In the genomic region with DNA sequence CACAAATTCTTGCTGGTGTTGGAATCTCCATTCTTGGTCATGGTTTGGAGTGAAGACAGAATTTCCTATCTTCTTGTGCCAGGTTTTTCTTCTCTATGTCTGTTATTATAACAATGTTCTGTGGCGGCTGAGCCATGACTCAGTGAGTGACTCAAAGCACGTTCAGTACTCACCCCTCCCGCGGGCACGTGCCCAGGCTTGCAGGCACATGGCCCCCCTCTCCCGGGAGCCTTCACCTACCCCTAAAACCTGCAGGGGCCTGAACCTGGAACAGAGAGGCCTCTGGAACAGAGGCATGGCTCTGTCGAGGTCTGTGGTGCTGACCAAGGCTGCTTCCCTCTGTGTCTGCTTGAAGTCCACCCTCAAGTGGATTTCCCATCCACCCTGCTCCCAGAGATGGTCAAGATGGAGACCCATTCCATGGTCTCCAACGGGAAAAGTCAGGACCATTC, we compare ENCODE assay signal across 8 cellular contexts. TPM values are rescaled to one million over a fixed set of nuclear protein-coding genes. Genes with fewer than 3 reads are reported as not detected.
DNase-seq lines count a peak whose midpoint lies in the region; ATAC-seq and TF ChIP-seq lines count a peak whose summit lies in the region.

No MANE protein-coding gene starts in this region.

- intact Hi-C loops in posterior cingulate gyrus (cut with DNase I): no loop called here

- DNase-seq in BJ (ENCODE audit: low read depth) (peak; percentile 68), RKO (ENCODE audit: low spot score) (peak; percentile 79), fibroblast of mammary gland (ENCODE audit: low read depth) (peak; percentile 94), posterior cingulate gyrus (peak in 7 of 10 donors; percentile 22 to 91 (median 75))
- DNase-seq in effector CD8-positive, alpha-beta T cell (lab: John Stamatoyannopoulos, UW): no peak
- no peak for DNase-seq in stimulated activated CD4-positive, alpha-beta T cell treated with anti-CD3 and anti-CD28 coated beads, Interleukin-2, amount 100 ng/mL, for 48 hours

- peaks cover 2% of the 10 kb centered on the region for H3K27me3 ChIP-seq in BJ (ENCODE audit: control insufficient read depth, insufficient read depth, low read length)

- ATAC-seq in HG03354 (IDR thresholded peaks at IDR 0.05; ENCODE audit: poor library complexity, severe bottlenecking, unreplicated experiment) (no peak), HG03139 (IDR thresholded peaks at IDR 0.05; ENCODE audit: unreplicated experiment) (no peak)

- peaks cover 13% of the 10 kb centered on the region for H3K36me3 ChIP-seq in BJ (ENCODE audit: control insufficient read depth, insufficient read depth, low read length)

- POLR2A ChIA-PET in BJ (lab: Charles Lee): no interaction called here

- no peak for TF ChIP-seq CTCF in BJ (IDR thresholded peaks at IDR 0.05; ENCODE audit: insufficient read depth, low read depth, low read length)
- TF ChIP-seq CTCF in fibroblast of mammary gland (conservative IDR thresholded peaks at IDR 0.05; ENCODE audit: control insufficient read depth, insufficient read depth, low read depth, low read length): no peak

- CTCF ChIA-PET in BJ (lab: Yijun Ruan, JAX): interaction anchor here (0.7 to 7.8 kb wide), 7 partner anchors 14 to 171 kb away, joined by 3 to 252 read pairs (median 10); partner anchors contain the start of genes CCDC51, PLXNB1 and TMA7

- H3K4me3 ChIP-seq in BJ (ENCODE audit: low read depth, low read length) (no peak overlapping the region), fibroblast of mammary gland (ENCODE audit: control insufficient read depth, low read depth, low read length) (no peak overlapping the region)

RNA-seq across cellular contexts. Expression of gene PLXNB1, which starts 27.6 kb away (rescaled TPM):
- 15.4 and 26.3 TPM in 2 replicates for polyA plus RNA-seq in BJ (2011; rRNA removed)
- 22.7 and 35.9 TPM in 2 replicates for polyA minus RNA-seq in BJ (2011; rRNA and poly(A)+ RNA removed)

RNA-seq across cellular contexts. Expression of gene FBXW12, which starts 30.3 kb away (rescaled TPM):
- polyA plus RNA-seq in BJ (2011; rRNA removed): not detected in 2 replicates
- not detected in 2 replicates for polyA minus RNA-seq in BJ (2011; rRNA and poly(A)+ RNA removed)

RNA-seq across cellular contexts. Expression of gene CCDC51, which starts 37.6 kb away (rescaled TPM):
- 11.6 and 14.3 TPM in 2 replicates for polyA plus RNA-seq in BJ (2011; rRNA removed)
- 6.6 and 7.9 TPM in 2 replicates for polyA minus RNA-seq in BJ (2011; rRNA and poly(A)+ RNA removed)

RNA-seq across cellular contexts. Expression of gene TMA7, which starts 37.8 kb away (rescaled TPM):
- 53.8 and 162 TPM in 2 replicates for polyA plus RNA-seq in BJ (2011; rRNA removed)
- polyA minus RNA-seq in BJ (2011; rRNA and poly(A)+ RNA removed): 9.3 and 10.4 TPM in 2 replicates

RNA-seq across cellular contexts. Expression of gene ATRIP, which starts 44.2 kb away (rescaled TPM):
- polyA plus RNA-seq in BJ (2011; rRNA removed): 6.3 and 7.9 TPM in 2 replicates
- 7.8 and 13.2 TPM in 2 replicates for polyA minus RNA-seq in BJ (2011; rRNA and poly(A)+ RNA removed)

Comparison
In these comparisons a context has a peak if more than half of its experiments do, and no peak if none do; other contexts are left out.
1. DNase-seq: peak in BJ (single experiment), RKO (single experiment), fibroblast of mammary gland (single experiment) and posterior cingulate gyrus (7 of 10); none in effector CD8-positive, alpha-beta T cell (single experiment) and stimulated activated CD4-positive, alpha-beta T cell treated with anti-CD3 and anti-CD28 coated beads, Interleukin-2, amount 100 ng/mL, for 48 hours (0 of 2).